Comparison of ENCODE assay signal across 23 cellular contexts in genomic region chr9:69147041-69147834, GRCh38.
"Had no signal": no experiment of that assay in that cellular context is flagged by ENCODE, and none has a peak within 500 bp of the region (broad histone marks: within the 10 kb centered on the region; RNA-seq: fewer than 3 reads in every experiment).

No MANE protein-coding gene starts in this region.

- H3K4me3 Mint-ChIP-seq: activated CD4-positive, alpha-beta T cell treated with anti-CD3 and anti-CD28 coated beads for 36 hours; activated CD8-positive, alpha-beta T cell treated with anti-CD3 and anti-CD28 coated beads for 36 hours; activated naive CD8-positive, alpha-beta T cell; activated T-cell treated with anti-CD3 and anti-CD28 coated beads, Interleukin-2, amount 50 U/mL, for 24 hours; brain; IgD-negative memory B cell; T-cell had no signal

- H3K27me3 Mint-ChIP-seq: activated CD4-positive, alpha-beta T cell treated with anti-CD3 and anti-CD28 coated beads for 36 hours; activated CD8-positive, alpha-beta T cell treated with anti-CD3 and anti-CD28 coated beads for 36 hours; activated naive CD8-positive, alpha-beta T cell; activated T-cell treated with anti-CD3 and anti-CD28 coated beads, Interleukin-2, amount 50 U/mL, for 24 hours; brain; IgD-negative memory B cell; T-cell had no signal

- DNase-seq: activated CD4-positive, alpha-beta T cell treated with anti-CD3 and anti-CD28 coated beads for 36 hours; activated CD8-positive, alpha-beta T cell treated with anti-CD3 and anti-CD28 coated beads for 36 hours; activated effector memory CD4-positive, alpha-beta T cell treated with anti-CD3 and anti-CD28 coated beads, Interleukin-2, amount 50 U/mL, for 16 hours; activated naive CD4-positive, alpha-beta T cell treated with Interleukin-2 at 50 U/mL for 16 hours; activated T-cell treated with anti-CD3 and anti-CD28 coated beads, Interleukin-2, amount 50 U/mL, for 24 hours; amygdala; KG1; NCI-H1048; NCI-H146; NCI-H187 treated with DMSO at 0.1 percent for 48 hours; NCI-H2081 treated with DMSO at 0.1 percent for 48 hours; NCI-H2171 treated with DMSO at 0.1 percent for 48 hours; NCI-H226; NCI-H69; NK-92 treated with Interleukin-12 subunit alpha and Interleukin-12 subunit beta, amount 100 ng/mL, for 24 hours; SHP77 treated with DMSO at 0.1 percent for 48 hours; T-cell had no signal

- H3K27ac Mint-ChIP-seq: activated CD4-positive, alpha-beta T cell treated with anti-CD3 and anti-CD28 coated beads for 36 hours; activated CD8-positive, alpha-beta T cell treated with anti-CD3 and anti-CD28 coated beads for 36 hours; activated naive CD8-positive, alpha-beta T cell; activated T-cell treated with anti-CD3 and anti-CD28 coated beads, Interleukin-2, amount 50 U/mL, for 24 hours; brain; IgD-negative memory B cell; T-cell had no signal

- FAIRE-seq: astrocyte, RCC 7860 had no signal

- ATAC-seq: activated CD4-positive, alpha-beta T cell treated with anti-CD3 and anti-CD28 coated beads for 36 hours; activated CD8-positive, alpha-beta T cell treated with anti-CD3 and anti-CD28 coated beads for 36 hours; T-cell had no signal

- H3K27ac ChIP-seq: VCaP had no signal

- H3K9me3 Mint-ChIP-seq: activated CD8-positive, alpha-beta T cell treated with anti-CD3 and anti-CD28 coated beads for 36 hours; activated T-cell treated with anti-CD3 and anti-CD28 coated beads, Interleukin-2, amount 50 U/mL, for 24 hours; T-cell had no signal

- H3K4me1 Mint-ChIP-seq: activated CD4-positive, alpha-beta T cell treated with anti-CD3 and anti-CD28 coated beads for 36 hours; brain had no signal
